25 cellular contexts compared by ENCODE assay signal in the genomic region with DNA sequence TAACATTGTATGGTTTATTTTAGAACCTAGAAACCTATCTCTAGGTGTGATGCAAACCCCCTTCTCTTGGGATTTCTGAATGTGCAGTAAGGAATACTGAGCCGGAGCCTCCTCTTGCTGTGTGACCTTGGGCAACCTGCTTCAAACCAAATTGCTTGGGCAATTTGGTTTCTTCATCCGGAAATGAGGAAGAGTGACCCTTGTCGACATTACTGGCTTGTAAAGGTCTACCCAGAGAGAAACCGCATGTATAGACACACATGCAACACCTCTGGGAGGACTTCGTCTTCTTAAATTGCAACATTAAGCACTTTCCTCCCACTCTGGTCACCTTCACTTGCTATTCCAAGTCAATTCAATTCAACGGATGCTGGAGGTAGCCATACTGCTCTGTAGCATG. TPM values are rescaled to one million over a fixed set of nuclear protein-coding genes. Genes with fewer than 3 reads are reported as not detected.
DNase-seq lines count a peak whose midpoint lies in the region; ATAC-seq and TF ChIP-seq lines count a peak whose summit lies in the region.
"Had no signal": no experiment of that assay in that cellular context is flagged by ENCODE, and none has a peak within 500 bp of the region (broad histone marks: within the 10 kb centered on the region; RNA-seq: fewer than 3 reads in every experiment).

No MANE protein-coding gene starts in this region.

- H3K4me1 Mint-ChIP-seq in Calu3 (ENCODE audit: low read depth, unreplicated experiment), result no peaks in the 10 kb centered on the region
- no peaks in the 10 kb centered on the region for H3K4me1 Mint-ChIP-seq in Caco-2 (ENCODE audit: low read depth, unreplicated experiment)

- H2BK120ac ChIP-seq in neuronal stem cell (ENCODE audit: low read depth, low read length), result no peak overlapping the region

- no peak overlapping the region for H2BK5ac ChIP-seq in neuronal stem cell (ENCODE audit: low read length)

- H3K9me3 Mint-ChIP-seq in Calu3 (ENCODE audit: low read depth, unreplicated experiment) (no peaks in the 10 kb centered on the region), Caco-2 (ENCODE audit: unreplicated experiment) (no peaks in the 10 kb centered on the region)

- H3K36me3 ChIP-seq in neuronal stem cell (replicated peaks in 1 of 2; ENCODE audit: control insufficient read depth in 2 of 2, insufficient read depth in 2 of 2, low read length in 2 of 2) (no peaks in the 10 kb centered on the region), Caco-2 (ENCODE audit: control insufficient read depth, insufficient read depth, low read length) (no peaks in the 10 kb centered on the region)

- no peak for ATAC-seq in GM21723 (IDR thresholded peaks at IDR 0.05; ENCODE audit: unreplicated experiment)
- ATAC-seq: GM12878, HCT116 had no signal

- H3K27me3 ChIP-seq in neuronal stem cell (ENCODE audit: control insufficient read depth in 3 of 3, insufficient read depth in 3 of 3, low read depth in 1 of 3, low read length in 3 of 3) (peaks cover 0 to 43% (median 0%) of the 10 kb centered on the region in 3 experiments), Caco-2 (replicated peaks; ENCODE audit: control insufficient read depth, insufficient read depth, low read length) (no peaks in the 10 kb centered on the region)

- DNase-seq in CD1c-positive myeloid dendritic cell (ENCODE audit: extremely low spot score), result peak; percentile 39
- DNase-seq in MV-4-11 (lab: John Stamatoyannopoulos, UW), result peak; percentile 49
- DNase-seq in SKM-1 (lab: John Stamatoyannopoulos, UW; ENCODE audit: unreplicated experiment), result peak; percentile 94
- DNase-seq in neuronal stem cell (ENCODE audit: low spot score), result no peak
- no peak for DNase-seq in Calu3
- DNase-seq in LoVo (ENCODE audit: low spot score), result no peak
- DNase-seq in Caco-2, result no peak
- DNase-seq: AML-193, C1 segment of cervical spinal cord, DMS 273 treated with DMSO at 0.1 percent for 48 hours, DMS79 treated with DMSO at 0.1 percent for 48 hours, IMR-90, Karpas-422, NCI-H1105 treated with DMSO at 0.1 percent for 48 hours, NCI-H2029 treated with DMSO at 0.1 percent for 48 hours, NCI-H2171, NCI-H345, NCI-H524, NCI-H82, SHP77 treated with DMSO at 0.1 percent for 48 hours, T-helper 9 cell had no signal

- H3K27me3 Mint-ChIP-seq in Calu3 (ENCODE audit: unreplicated experiment) (peaks cover 26% of the 10 kb centered on the region), Caco-2 (ENCODE audit: insufficient read depth, unreplicated experiment) (no peaks in the 10 kb centered on the region)

- no peak overlapping the region for H3K18ac ChIP-seq in neuronal stem cell (ENCODE audit: low read length)

- no peak overlapping the region for H4K8ac ChIP-seq in neuronal stem cell (ENCODE audit: low read depth, low read length)

- H3K23ac ChIP-seq in neuronal stem cell (ENCODE audit: low read depth, low read length, poor library complexity), result no peak overlapping the region

- H3K79me1 ChIP-seq in neuronal stem cell (ENCODE audit: low read depth, low read length), result no peaks in the 10 kb centered on the region

- H2AFZ ChIP-seq in neuronal stem cell (ENCODE audit: low read length), result no peak overlapping the region

- peak overlapping the region; percentile 25 for H2BK15ac ChIP-seq in neuronal stem cell (ENCODE audit: low read length)

- no peak for TF ChIP-seq CTCF in Calu3 (IDR thresholded peaks at IDR 0.05; ENCODE audit: unreplicated experiment)
- no peak for TF ChIP-seq CTCF in Caco-2 (IDR thresholded peaks at IDR 0.05; ENCODE audit: insufficient read depth in 1 of 2, low read depth in 1 of 2, low read length in 1 of 2, severe bottlenecking in 1 of 2, unreplicated experiment in 1 of 2)

- no peak overlapping the region for H3K4me3 ChIP-seq in neuronal stem cell (ENCODE audit: low read length in 2 of 2)
- no peak overlapping the region for H3K4me3 ChIP-seq in Caco-2 (ENCODE audit: low read depth, low read length)
- H3K4me3 ChIP-seq: GM12878 had no signal

- H3K9me3 ChIP-seq in neuronal stem cell (replicated peaks in 1 of 2; ENCODE audit: control insufficient read depth in 2 of 2, insufficient read depth in 1 of 2, low read depth in 1 of 2, low read length in 2 of 2), result no peaks in the 10 kb centered on the region
- no peaks in the 10 kb centered on the region for H3K9me3 ChIP-seq in Caco-2

- H3K27ac Mint-ChIP-seq in Calu3 (ENCODE audit: unreplicated experiment) (no peak overlapping the region), Caco-2 (ENCODE audit: unreplicated experiment) (no peak overlapping the region)

- H3K4me3 Mint-ChIP-seq in Calu3 (ENCODE audit: low read depth, unreplicated experiment) (no peak overlapping the region), Caco-2 (ENCODE audit: unreplicated experiment) (no peak overlapping the region)

- POLR2A ChIA-PET in Caco-2 (lab: Charles Lee), result no interaction called here

- peak overlapping the region; percentile 59 for H2AK5ac ChIP-seq in neuronal stem cell (ENCODE audit: low read depth, low read length)

- no peak overlapping the region for H3K4me2 ChIP-seq in neuronal stem cell (ENCODE audit: insufficient read depth, low read length, poor library complexity, severe bottlenecking)

- no peak overlapping the region for H3K9ac ChIP-seq in neuronal stem cell (ENCODE audit: low read depth, low read length, poor library complexity)

- intact Hi-C loops in Calu3 (cut with micrococcal nuclease; ENCODE audit: unreplicated experiment), result no loop called here
- intact Hi-C loops in Caco-2 (cut with micrococcal nuclease; ENCODE audit: unreplicated experiment), result no loop called here

- no peak overlapping the region for H2BK12ac ChIP-seq in neuronal stem cell (ENCODE audit: low read length)

- WGBS in neuronal stem cell (ENCODE audit: extremely low coverage in 2 of 2, insufficient read length in 2 of 2, insufficient replicate concordance in 1 of 2), 2 donors, result no CpG with 5 or more reads among the region's 6 CpGs

- H3K27ac ChIP-seq in neuronal stem cell (replicated peaks; ENCODE audit: low read length), result no peak overlapping the region
- H3K27ac ChIP-seq: RWPE1 had no signal

- H3K4ac ChIP-seq in neuronal stem cell (ENCODE audit: low read length), result no peak overlapping the region

- CTCF ChIA-PET in Calu3 (lab: Charles Lee) (interaction anchor here (0.5 kb wide), 1 partner anchor 789 kb away, joined by 4 read pairs; no protein-coding TSS in a partner anchor), Caco-2 (lab: Charles Lee) (no interaction called here)

- BruUV-seq in Calu3 (replicated peaks; lab: Mats Ljungman, UMichigan), result no TSS peak
- BruUV-seq in Caco-2 (replicated peaks; lab: Mats Ljungman, UMichigan), result no TSS peak

- no peak overlapping the region for H4K91ac ChIP-seq in neuronal stem cell (ENCODE audit: low read depth, low read length, poor library complexity)

- no peak overlapping the region for H3K14ac ChIP-seq in neuronal stem cell (ENCODE audit: low read length)

- H3K4me1 ChIP-seq in neuronal stem cell (ENCODE audit: control insufficient read depth in 2 of 2, insufficient read depth in 1 of 2, low read depth in 1 of 2, low read length in 2 of 2) (peaks cover 9 to 13% of the 10 kb centered on the region in 2 donors), Caco-2 (no peaks in the 10 kb centered on the region)

- H3K36me3 Mint-ChIP-seq in Calu3 (ENCODE audit: insufficient read depth, unreplicated experiment) (no peaks in the 10 kb centered on the region), Caco-2 (ENCODE audit: insufficient read depth, unreplicated experiment) (no peaks in the 10 kb centered on the region)

RNA-seq across cellular contexts. Expression of a gene that starts 19.6 kb away (rescaled TPM):
- 235 TPM for polyA plus RNA-seq in neuronal stem cell (2013, experiment 1 of 2)
- polyA plus RNA-seq in neuronal stem cell (2013, experiment 2 of 2), result 227 TPM
- total RNA-seq in Calu3 (2022) (27.8 and 69.5 TPM in 2 replicates), Caco-2 (2022) (4.4 and 7.7 TPM in 2 replicates)

Comparison
In these comparisons a context has a peak if more than half of its experiments do, and no peak if none do; other contexts are left out.
1. DNase-seq: peak in CD1c-positive myeloid dendritic cell (single experiment), MV-4-11 (single experiment) and SKM-1 (single experiment); none in neuronal stem cell (single experiment), Calu3 (single experiment), LoVo (single experiment) and Caco-2 (0 of 2).